In the genomic region with DNA sequence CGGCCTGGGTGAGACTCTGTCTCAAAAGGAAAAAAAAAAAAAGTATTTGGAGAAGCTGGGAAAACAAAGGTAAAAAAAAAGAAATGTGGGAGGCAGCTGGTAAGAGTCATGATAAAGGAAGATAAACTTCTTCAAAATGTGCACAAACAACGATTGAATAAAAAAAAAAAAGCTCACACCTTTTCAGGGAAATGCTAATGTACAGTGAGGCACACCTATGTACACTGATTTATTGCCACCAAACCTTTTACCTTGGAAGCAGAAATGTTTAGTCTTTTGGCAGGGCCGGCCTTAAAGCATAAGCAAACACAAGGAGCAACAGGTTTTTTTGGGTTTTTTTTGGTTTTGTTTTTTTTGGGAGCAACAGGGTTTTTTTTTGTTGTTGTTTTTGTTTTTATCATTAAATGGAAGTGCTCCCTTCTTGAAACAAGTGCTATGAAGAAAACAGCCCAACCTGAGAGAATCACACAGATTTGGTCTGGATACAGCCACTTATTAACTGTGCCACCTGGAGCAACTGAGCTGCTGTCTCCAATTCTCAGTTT, we compare ENCODE assay signal across 26 cellular contexts. TPM values are rescaled to one million over a fixed set of nuclear protein-coding genes. Genes with fewer than 3 reads are reported as not detected.
"Had no signal": no experiment of that assay in that cellular context is flagged by ENCODE, and none has a peak within 500 bp of the region (broad histone marks: within the 10 kb centered on the region; RNA-seq: fewer than 3 reads in every experiment).

No MANE protein-coding gene starts in this region.

- H3K4me1 ChIP-seq: uterus had no signal

- H3K27me3 ChIP-seq: breast epithelium, esophagus squamous epithelium, gastroesophageal sphincter, transverse colon, uterus had no signal

- H3K4me3 ChIP-seq: breast epithelium, esophagus squamous epithelium, gastroesophageal sphincter, transverse colon, uterus had no signal

- H3K9me3 Mint-ChIP-seq: activated B cell treated with CpG ODN at 0.5 μM for 24 hours; activated T-cell treated with anti-CD3 and anti-CD28 coated beads, Interleukin-2, amount 50 U/mL, for 24 hours; activated T-helper 17 cell treated with anti-CD3 and anti-CD28 coated beads, Interleukin-2, amount 50 U/mL, for 72 hours; central memory CD8-positive, alpha-beta T cell; endodermal cell; naive B cell; neural crest cell had no signal

- ATAC-seq: activated CD4-positive, alpha-beta T cell treated with anti-CD3 and anti-CD28 coated beads for 36 hours; activated T-helper 17 cell treated with anti-CD3 and anti-CD28 coated beads, Interleukin-2, amount 50 U/mL, for 72 hours; gastroesophageal sphincter; stimulated activated naive CD8-positive, alpha-beta T cell treated with anti-CD3 and anti-CD28 coated beads, Interleukin-15, Interleukin-2, amounts not matched to agents 100 U/mL and 50 U/mL, for 24 hours had no signal

- H3K27me3 Mint-ChIP-seq: activated B cell treated with CpG ODN at 0.5 μM for 24 hours; central memory CD8-positive, alpha-beta T cell; naive B cell had no signal

- DNase-seq: activated B cell treated with CpG ODN at 0.5 μM for 24 hours; activated CD4-positive, alpha-beta T cell treated with anti-CD3 and anti-CD28 coated beads for 36 hours; activated CD4-positive, alpha-beta T cell treated with anti-CD3 and anti-CD28 coated beads, Interleukin-2, amount 50 U/mL, for 4 hours; activated CD8-positive, alpha-beta memory T cell treated with anti-CD3 and anti-CD28 coated beads for 24 hours; activated CD8-positive, alpha-beta memory T cell treated with anti-CD3 and anti-CD28 coated beads, Interleukin-2, amount 50 U/mL, for 4 hours; activated naive CD4-positive, alpha-beta T cell; activated T-cell treated with anti-CD3 and anti-CD28 coated beads, Interleukin-2, amount 50 U/mL, for 24 hours; cortex of kidney; endodermal cell; esophagus squamous epithelium; head of caudate nucleus; hypothalamus; naive B cell; occipital lobe; stimulated activated CD4-positive, alpha-beta T cell treated with anti-CD3 and anti-CD28 coated beads, Interleukin-4, amount 100 ng/mL, for 4 hours; stimulated activated naive CD8-positive, alpha-beta T cell treated with anti-CD3 and anti-CD28 coated beads, Interleukin-15, Interleukin-2, amounts not matched to agents 100 U/mL and 50 U/mL, for 24 hours; T1000; transverse colon; uterus had no signal

- H3K9me3 ChIP-seq: breast epithelium, esophagus squamous epithelium, gastroesophageal sphincter, transverse colon, uterus had no signal

- H3K4me3 Mint-ChIP-seq: activated B cell treated with CpG ODN at 0.5 μM for 24 hours; activated CD4-positive, alpha-beta T cell treated with anti-CD3 and anti-CD28 coated beads for 36 hours; activated naive CD8-positive, alpha-beta T cell; activated T-cell treated with anti-CD3 and anti-CD28 coated beads, Interleukin-2, amount 50 U/mL, for 24 hours; activated T-helper 17 cell treated with anti-CD3 and anti-CD28 coated beads, Interleukin-2, amount 50 U/mL, for 72 hours; central memory CD8-positive, alpha-beta T cell; endodermal cell; naive B cell; neural crest cell had no signal

- H3K27ac Mint-ChIP-seq: activated B cell treated with CpG ODN at 0.5 μM for 24 hours; activated CD4-positive, alpha-beta T cell treated with anti-CD3 and anti-CD28 coated beads for 36 hours; activated naive CD8-positive, alpha-beta T cell; activated T-cell treated with anti-CD3 and anti-CD28 coated beads, Interleukin-2, amount 50 U/mL, for 24 hours; activated T-helper 17 cell treated with anti-CD3 and anti-CD28 coated beads, Interleukin-2, amount 50 U/mL, for 72 hours; endodermal cell had no signal

- H3K36me3 ChIP-seq: breast epithelium, esophagus squamous epithelium, gastroesophageal sphincter, transverse colon, uterus had no signal

RNA-seq across cellular contexts. Expression of a gene that starts 29.8 kb away (rescaled TPM):
- total RNA-seq: activated CD4-positive, alpha-beta T cell treated with anti-CD3 and anti-CD28 coated beads for 36 hours; activated T-helper 17 cell treated with anti-CD3 and anti-CD28 coated beads, Interleukin-2, amount 50 U/mL, for 72 hours; T-helper 1 cell treated with Interleukin-12 subunit alpha and Interleukin-12 subunit beta and Interleukin-4 antibody, amounts not matched to agents 30 ng/mL and 1 ng/mL, for 36 hours had no signal
